ENCODE assay signal across 30 cellular contexts in genomic region chr12:12029653-12030052, GRCh38. TPM values are rescaled to one million over a fixed set of nuclear protein-coding genes. Genes with fewer than 3 reads are reported as not detected.
"Had no signal": no experiment of that assay in that cellular context is flagged by ENCODE, and none has a peak within 500 bp of the region (broad histone marks: within the 10 kb centered on the region; RNA-seq: fewer than 3 reads in every experiment).

No MANE protein-coding gene starts in this region.

- DNase-seq: cortex of kidney; dorsolateral prefrontal cortex; effector memory CD4-positive, alpha-beta T cell; heart left ventricle; hippocampal formation; left colon; left ventricle myocardium superior; mesenchymal stem cell; midbrain; psoas muscle; retina; spleen; stimulated activated CD4-positive, alpha-beta T cell treated with anti-CD3 and anti-CD28 coated beads, Interleukin-15, amount 100 ng/mL, for 24 hours; stimulated activated CD4-positive, alpha-beta T cell treated with anti-CD3 and anti-CD28 coated beads, Interleukin-1b, Interleukin-23, amount 100 ng/mL, for 48 hours; stimulated activated CD4-positive, alpha-beta T cell treated with anti-CD3 and anti-CD28 coated beads, Interleukin-4, amount 100 ng/mL, for 24 hours; stimulated activated naive B cell treated with anti-CD40 and anti-IgM and Interleukin-4, amounts not matched to agents 10 μg/mL and 1 μg/mL and 100 μg/mL, for 72 hours; stimulated activated naive CD8-positive, alpha-beta T cell treated with anti-CD3 and anti-CD28 coated beads, Interleukin-15, amount 100 ng/mL, for 72 hours; testis; upper lobe of right lung had no signal

- H3K27ac Mint-ChIP-seq: nephron; stimulated activated naive B cell treated with anti-CD40 and anti-IgM and Interleukin-4, amounts not matched to agents 10 μg/mL and 1 μg/mL and 100 μg/mL, for 72 hours; stimulated activated naive CD8-positive, alpha-beta T cell treated with anti-CD3 and anti-CD28 coated beads, Interleukin-15, amount 100 ng/mL, for 72 hours had no signal

- H3K4me1 ChIP-seq: psoas muscle had no signal

- H3K27me3 Mint-ChIP-seq: stimulated activated naive B cell treated with anti-CD40 and anti-IgM and Interleukin-4, amounts not matched to agents 10 μg/mL and 1 μg/mL and 100 μg/mL, for 72 hours; stimulated activated naive CD8-positive, alpha-beta T cell treated with anti-CD3 and anti-CD28 coated beads, Interleukin-15, amount 100 ng/mL, for 72 hours had no signal

- H3K4me3 ChIP-seq: dorsolateral prefrontal cortex, heart left ventricle, lung, psoas muscle, spleen, testis, tibial nerve, upper lobe of right lung had no signal

- H3K36me3 ChIP-seq: heart left ventricle, spleen, tibial nerve, upper lobe of right lung had no signal

- H3K4me3 Mint-ChIP-seq: nephron; stimulated activated naive B cell treated with anti-CD40 and anti-IgM and Interleukin-4, amounts not matched to agents 10 μg/mL and 1 μg/mL and 100 μg/mL, for 72 hours; stimulated activated naive CD8-positive, alpha-beta T cell treated with anti-CD3 and anti-CD28 coated beads, Interleukin-15, amount 100 ng/mL, for 72 hours had no signal

- H3K27me3 ChIP-seq: dorsolateral prefrontal cortex, heart left ventricle, spleen, testis, tibial nerve, upper lobe of right lung had no signal

- H3K27ac ChIP-seq: dorsolateral prefrontal cortex, heart left ventricle, psoas muscle, spleen, testis, tibial nerve, upper lobe of right lung had no signal

- ATAC-seq: esophagus mucosa; heart left ventricle; left colon; left ventricle myocardium superior; psoas muscle; sciatic nerve; stimulated activated naive B cell treated with anti-CD40 and anti-IgM and Interleukin-4, amounts not matched to agents 10 μg/mL and 1 μg/mL and 100 μg/mL, for 72 hours; stimulated activated naive CD8-positive, alpha-beta T cell treated with anti-CD3 and anti-CD28 coated beads, Interleukin-15, amount 100 ng/mL, for 72 hours; upper lobe of right lung had no signal

- H3K9me3 ChIP-seq: psoas muscle, testis, tibial nerve, upper lobe of right lung had no signal

RNA-seq across cellular contexts. Expression of gene BCL2L14, which starts 41.1 kb away (rescaled TPM):
- total RNA-seq: fibroblast of lung, frontal cortex, glomerular endothelial cell, heart left ventricle, kidney epithelial cell, left ventricle myocardium superior, osteoblast, psoas muscle, sciatic nerve, subcutaneous adipose tissue, tibial nerve had no signal
- polyA plus RNA-seq: fibroblast of lung, heart left ventricle, psoas muscle had no signal
